26 cellular contexts compared by ENCODE assay signal in genomic region chr2:24163186-24163585, GRCh38. TPM values are rescaled to one million over a fixed set of nuclear protein-coding genes. Genes with fewer than 3 reads are reported as not detected.
"Had no signal": no experiment of that assay in that cellular context is flagged by ENCODE, and none has a peak within 500 bp of the region (broad histone marks: within the 10 kb centered on the region; RNA-seq: fewer than 3 reads in every experiment).

No MANE protein-coding gene starts in this region.

- H3K36me3 Mint-ChIP-seq: activated CD8-positive, alpha-beta memory T cell treated with anti-CD3 and anti-CD28 coated beads, Interleukin-2, amount 10 ng/mL, durations not matched to agents 7 days and 5 days; stimulated activated effector memory CD8-positive, alpha-beta T cell treated with anti-CD3 and anti-CD28 coated beads, Interleukin-12 subunit alpha, Interleukin-12 subunit beta, amount 100 ng/mL, for 72 hours had no signal

- H3K4me3 ChIP-seq: breast epithelium, esophagus squamous epithelium, heart right ventricle, ovary, thoracic aorta had no signal

- FAIRE-seq: small intestine had no signal

- H3K27ac Mint-ChIP-seq: activated B cell treated with CpG ODN at 0.5 μM for 24 hours; activated CD8-positive, alpha-beta memory T cell treated with anti-CD3 and anti-CD28 coated beads, Interleukin-2, amount 10 ng/mL, durations not matched to agents 7 days and 5 days; activated CD8-positive, alpha-beta T cell treated with anti-CD3 and anti-CD28 coated beads, Interleukin-2, amount 10 ng/mL, durations not matched to agents 7 days and 5 days; activated naive CD4-positive, alpha-beta T cell treated with anti-CD3 and anti-CD28 coated beads, Interleukin-2, amount 50 U/mL, for 24 hours; activated T-helper 2 cell treated with anti-CD3 and anti-CD28 coated beads, Interferon-gamma antibody, Interleukin-2, Interleukin-4, amounts not matched to agents 10 μg/mL and 5 μg/mL and 100 μg/mL, durations not matched to agents 14 hours and 24 hours and 36 hours; mesothelial cell of epicardium; naive thymus-derived CD4-positive, alpha-beta T cell; progenitor cell of endocrine pancreas; stimulated activated effector memory CD8-positive, alpha-beta T cell treated with anti-CD3 and anti-CD28 coated beads, Interleukin-12 subunit alpha, Interleukin-12 subunit beta, amount 100 ng/mL, for 72 hours; stimulated activated naive CD8-positive, alpha-beta T cell treated with anti-CD3 and anti-CD28 coated beads, Interleukin-15, Interleukin-2, amounts not matched to agents 100 ng/mL and 50 ng/mL, for 24 hours had no signal

- H3K4me3 Mint-ChIP-seq: activated B cell treated with CpG ODN at 0.5 μM for 24 hours; activated CD8-positive, alpha-beta memory T cell treated with anti-CD3 and anti-CD28 coated beads, Interleukin-2, amount 10 ng/mL, durations not matched to agents 7 days and 5 days; activated CD8-positive, alpha-beta T cell treated with anti-CD3 and anti-CD28 coated beads, Interleukin-2, amount 10 ng/mL, durations not matched to agents 7 days and 5 days; activated naive CD4-positive, alpha-beta T cell treated with anti-CD3 and anti-CD28 coated beads, Interleukin-2, amount 50 U/mL, for 24 hours; dendritic cell treated with granulocyte-macrophage colony-stimulating factor and Interleukin-4, amounts not matched to agents 40 ng/mL and 50 ng/mL, for 4 days; mesothelial cell of epicardium; naive thymus-derived CD4-positive, alpha-beta T cell; stimulated activated effector memory CD8-positive, alpha-beta T cell treated with anti-CD3 and anti-CD28 coated beads, Interleukin-12 subunit alpha, Interleukin-12 subunit beta, amount 100 ng/mL, for 72 hours; stimulated activated naive CD8-positive, alpha-beta T cell treated with anti-CD3 and anti-CD28 coated beads, Interleukin-15, Interleukin-2, amounts not matched to agents 100 ng/mL and 50 ng/mL, for 24 hours had no signal

- H3K36me3 ChIP-seq: breast epithelium, ovary had no signal

- H3K27me3 Mint-ChIP-seq: activated B cell treated with CpG ODN at 0.5 μM for 24 hours; activated naive CD4-positive, alpha-beta T cell treated with anti-CD3 and anti-CD28 coated beads, Interleukin-2, amount 50 U/mL, for 24 hours; dendritic cell treated with granulocyte-macrophage colony-stimulating factor and Interleukin-4, amounts not matched to agents 40 ng/mL and 50 ng/mL, for 4 days; stimulated activated naive CD8-positive, alpha-beta T cell treated with anti-CD3 and anti-CD28 coated beads, Interleukin-15, Interleukin-2, amounts not matched to agents 100 ng/mL and 50 ng/mL, for 24 hours had no signal

- DNase-seq: activated B cell treated with CpG ODN at 0.5 μM for 24 hours; activated CD8-positive, alpha-beta memory T cell treated with anti-CD3 and anti-CD28 coated beads, Interleukin-2, amount 10 ng/mL, durations not matched to agents 7 days and 5 days; activated CD8-positive, alpha-beta T cell treated with anti-CD3 and anti-CD28 coated beads, Interleukin-2, amount 10 ng/mL, durations not matched to agents 7 days and 5 days; activated T-cell treated with anti-CD3 and anti-CD28 coated beads, Interleukin-2, amount 50 U/mL, for 48 hours; central memory CD4-positive, alpha-beta T cell; effector CD4-positive, alpha-beta T cell; esophagus squamous epithelium; foreskin melanocyte; heart right ventricle; naive thymus-derived CD4-positive, alpha-beta T cell; ovary; small intestine; stimulated activated CD4-positive, alpha-beta T cell treated with anti-CD3 and anti-CD28 coated beads, Interleukin-4, amount 100 ng/mL, for 24 hours; trophoblast cell had no signal

- H3K27ac ChIP-seq: breast epithelium, esophagus squamous epithelium, heart right ventricle, ovary, thoracic aorta had no signal

- H3K27me3 ChIP-seq: breast epithelium, heart right ventricle, ovary had no signal

- H3K9me3 ChIP-seq: breast epithelium, esophagus squamous epithelium, ovary, thoracic aorta had no signal

- H3K4me1 ChIP-seq: breast epithelium, esophagus squamous epithelium, heart right ventricle had no signal

- ATAC-seq: activated CD8-positive, alpha-beta memory T cell treated with anti-CD3 and anti-CD28 coated beads, Interleukin-2, amount 10 ng/mL, durations not matched to agents 7 days and 5 days; activated CD8-positive, alpha-beta T cell treated with anti-CD3 and anti-CD28 coated beads, Interleukin-2, amount 10 ng/mL, durations not matched to agents 7 days and 5 days; heart right ventricle; naive thymus-derived CD4-positive, alpha-beta T cell; sciatic nerve; stimulated activated effector memory CD8-positive, alpha-beta T cell treated with anti-CD3 and anti-CD28 coated beads, Interleukin-12 subunit alpha, Interleukin-12 subunit beta, amount 100 ng/mL, for 72 hours had no signal

- H3K4me1 Mint-ChIP-seq: activated CD8-positive, alpha-beta memory T cell treated with anti-CD3 and anti-CD28 coated beads, Interleukin-2, amount 10 ng/mL, durations not matched to agents 7 days and 5 days; activated naive CD4-positive, alpha-beta T cell treated with anti-CD3 and anti-CD28 coated beads, Interleukin-2, amount 50 U/mL, for 24 hours; mesothelial cell of epicardium; naive thymus-derived CD4-positive, alpha-beta T cell; stimulated activated effector memory CD8-positive, alpha-beta T cell treated with anti-CD3 and anti-CD28 coated beads, Interleukin-12 subunit alpha, Interleukin-12 subunit beta, amount 100 ng/mL, for 72 hours had no signal

- H3K9me3 Mint-ChIP-seq: activated naive CD4-positive, alpha-beta T cell treated with anti-CD3 and anti-CD28 coated beads, Interleukin-2, amount 50 U/mL, for 24 hours; dendritic cell treated with granulocyte-macrophage colony-stimulating factor and Interleukin-4, amounts not matched to agents 40 ng/mL and 50 ng/mL, for 4 days; stimulated activated naive CD8-positive, alpha-beta T cell treated with anti-CD3 and anti-CD28 coated beads, Interleukin-15, Interleukin-2, amounts not matched to agents 100 ng/mL and 50 ng/mL, for 24 hours had no signal

RNA-seq across cellular contexts. Expression of gene FAM228A, which starts 11.7 kb away (rescaled TPM):
- total RNA-seq: activated B cell treated with CpG ODN at 0.5 μM for 24 hours; activated CD8-positive, alpha-beta memory T cell treated with anti-CD3 and anti-CD28 coated beads, Interleukin-2, amount 10 ng/mL, durations not matched to agents 7 days and 5 days; activated CD8-positive, alpha-beta T cell treated with anti-CD3 and anti-CD28 coated beads, Interleukin-2, amount 10 ng/mL, durations not matched to agents 7 days and 5 days; activated T-helper 2 cell treated with anti-CD3 and anti-CD28 coated beads, Interferon-gamma antibody, Interleukin-2, Interleukin-4, amounts not matched to agents 10 μg/mL and 5 μg/mL and 100 μg/mL, durations not matched to agents 14 hours and 24 hours and 36 hours; glomerular endothelial cell had no signal
- polyA plus RNA-seq: naive thymus-derived CD4-positive, alpha-beta T cell had no signal

RNA-seq across cellular contexts. Expression of gene PFN4, which starts 40.1 kb away (rescaled TPM):
- total RNA-seq: activated CD8-positive, alpha-beta memory T cell treated with anti-CD3 and anti-CD28 coated beads, Interleukin-2, amount 10 ng/mL, durations not matched to agents 7 days and 5 days; esophagus squamous epithelium; naive thymus-derived CD4-positive, alpha-beta T cell had no signal
- polyA plus RNA-seq: naive thymus-derived CD4-positive, alpha-beta T cell; neural cell had no signal
